Comparison of ENCODE assay signal across 1 cellular context in the genomic region with DNA sequence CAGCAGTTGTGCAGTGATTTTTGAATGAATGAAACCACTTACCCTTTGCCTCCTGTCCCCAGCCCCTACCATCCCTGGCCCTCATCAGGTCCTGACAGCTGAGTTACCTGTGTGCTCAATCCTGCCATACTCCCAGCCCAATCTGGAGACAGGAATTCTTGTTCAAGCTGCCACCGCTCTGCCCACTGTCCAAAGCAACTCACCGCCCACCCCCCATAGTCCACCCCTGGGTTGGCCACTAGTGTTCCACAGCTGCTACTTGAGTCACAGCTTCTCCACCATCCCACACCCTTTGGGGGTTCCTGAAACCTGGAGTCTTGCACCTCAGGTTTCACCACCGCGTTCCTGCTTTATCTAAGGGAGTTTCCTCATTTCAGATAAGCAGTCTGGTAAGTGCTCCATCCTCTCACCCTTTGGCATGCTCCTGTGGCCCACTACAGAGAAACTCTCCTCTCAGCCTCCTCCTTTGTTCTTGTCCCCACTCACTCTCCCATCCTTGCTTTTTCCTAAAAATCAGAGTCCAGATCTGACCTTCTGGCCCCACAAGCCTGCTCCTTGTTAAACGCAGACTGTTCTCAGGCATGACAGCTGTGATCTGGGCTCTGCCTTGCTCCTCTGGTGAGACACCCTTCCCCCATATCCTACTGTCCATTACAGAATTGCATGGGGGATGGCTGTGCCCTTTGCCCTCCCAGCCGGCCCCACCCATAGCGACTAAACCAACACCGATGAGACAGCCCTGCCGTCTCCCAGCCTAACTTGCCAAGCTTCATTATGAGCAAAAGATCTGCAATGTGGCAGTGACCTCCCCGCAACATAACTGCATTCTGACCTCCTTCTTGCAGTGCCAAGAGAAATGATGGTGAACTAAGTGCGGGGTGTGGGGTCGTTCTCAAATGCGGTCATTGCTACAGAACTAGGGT.
TF ChIP-seq lines count a peak whose summit lies in the region.

No MANE protein-coding gene starts in this region.

TF ChIP-seq in HepG2, 621 proteins besides CTCF, POLR2A, EP300 and RAD21 (continued from another document):
- TF ChIP-seq, protein P1, sequence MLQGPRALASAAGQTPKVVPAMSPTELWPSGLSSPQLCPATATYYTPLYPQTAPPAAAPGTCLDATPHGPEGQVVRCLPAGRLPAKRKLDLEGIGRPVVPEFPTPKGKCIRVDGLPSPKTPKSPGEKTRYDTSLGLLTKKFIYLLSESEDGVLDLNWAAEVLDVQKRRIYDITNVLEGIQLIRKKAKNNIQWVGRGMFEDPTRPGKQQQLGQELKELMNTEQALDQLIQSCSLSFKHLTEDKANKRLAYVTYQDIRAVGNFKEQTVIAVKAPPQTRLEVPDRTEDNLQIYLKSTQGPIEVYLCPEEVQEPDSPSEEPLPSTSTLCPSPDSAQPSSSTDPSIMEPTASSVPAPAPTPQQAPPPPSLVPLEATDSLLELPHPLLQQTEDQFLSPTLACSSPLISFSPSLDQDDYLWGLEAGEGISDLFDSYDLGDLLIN (CRISPR knock-in tag; IDR thresholded peaks at IDR 0.05; ENCODE audit: borderline replicate concordance) = no peak
- TF ChIP-seq ZNF607 (CRISPR knock-in tag; IDR thresholded peaks at IDR 0.05; ENCODE audit: borderline replicate concordance) (no peak), ZFX (CRISPR knock-in tag; IDR thresholded peaks at IDR 0.05; ENCODE audit: low read depth) (no peak), IRF2 (CRISPR knock-in tag; IDR thresholded peaks at IDR 0.05) (no peak), ZNF142 (CRISPR knock-in tag; IDR thresholded peaks at IDR 0.05) (no peak)
